In the genomic region with DNA sequence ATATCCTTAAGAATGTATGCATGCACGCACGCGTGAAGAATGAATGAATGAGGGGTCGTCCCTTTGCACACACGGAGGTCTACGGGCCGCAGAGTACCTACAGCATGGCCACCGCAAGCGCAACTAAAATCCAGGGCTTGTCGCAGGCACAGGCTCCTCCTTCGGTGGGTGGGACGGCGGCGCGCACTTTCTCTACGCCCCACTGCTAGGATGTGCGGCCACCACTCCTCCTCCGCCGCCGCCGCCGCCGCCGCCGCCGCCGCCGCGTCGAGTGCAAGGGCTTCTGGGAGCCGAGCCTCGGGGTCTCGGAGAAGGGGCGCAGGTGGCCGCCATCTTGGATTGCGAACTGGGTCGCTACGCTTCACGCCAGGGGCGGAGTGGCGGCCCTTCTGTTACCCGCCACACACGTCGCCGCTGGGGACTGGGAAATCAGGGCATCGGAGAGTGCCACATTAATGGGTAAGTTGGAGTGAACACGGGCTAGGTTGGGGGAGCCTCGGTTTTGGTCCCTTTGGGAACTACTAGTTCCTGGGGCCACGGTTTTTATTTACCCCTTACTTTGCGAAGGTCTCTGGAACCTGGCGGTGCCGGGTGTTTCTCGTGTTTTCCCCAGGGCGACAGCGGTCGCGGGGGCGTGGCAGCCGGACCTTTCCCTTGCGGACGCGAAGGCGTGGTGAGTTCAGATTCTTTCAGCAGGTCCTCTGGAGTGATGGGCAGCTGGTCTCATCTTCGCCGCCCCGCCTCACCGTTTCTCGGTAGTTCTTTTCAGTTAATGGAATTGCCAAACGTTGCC, we compare ENCODE assay signal across 8 cellular contexts. TPM values are rescaled to one million over a fixed set of nuclear protein-coding genes. Genes with fewer than 3 reads are reported as not detected.
A peak's percentile ranks its signal among the peaks of the same experiment; 100 is the strongest.
DNase-seq lines count a peak whose midpoint lies in the region; TF ChIP-seq lines count a peak whose summit lies in the region.

A gene (plus strand): TSS at position 332 of the 793 bp plus-strand sequence. CDS start 124 bp downstream, at position 456.

- H3K36me3 ChIP-seq in suprapubic skin = peaks cover 5% of the 10 kb centered on the region

- H3K27me3 ChIP-seq in suprapubic skin = no peaks in the 10 kb centered on the region

- no peaks in the 10 kb centered on the region for H3K9me3 ChIP-seq in suprapubic skin

- peak within 1 kb of the TSS; percentile 94 for H3K27ac Mint-ChIP-seq in HFFc6
- peak within 1 kb of the TSS; percentile 98 for H3K27ac Mint-ChIP-seq in activated naive CD4-positive, alpha-beta T cell treated with anti-CD3 and anti-CD28 coated beads, Interleukin-2, amount 10 ng/mL, durations not matched to agents 7 days and 5 days

- no peaks in the 10 kb centered on the region for H3K27me3 Mint-ChIP-seq in HFFc6 (ENCODE audit: insufficient read depth)
- peaks cover 4% of the 10 kb centered on the region for H3K27me3 Mint-ChIP-seq in activated naive CD4-positive, alpha-beta T cell treated with anti-CD3 and anti-CD28 coated beads, Interleukin-2, amount 10 ng/mL, durations not matched to agents 7 days and 5 days

- CTCF ChIA-PET in activated naive CD4-positive, alpha-beta T cell treated with anti-CD3 and anti-CD28 coated beads, Interleukin-2, amount 10 ng/mL, durations not matched to agents 7 days and 5 days (lab: Charles Lee) = interaction anchor here (1.1 kb wide), 1 partner anchor 14 kb away, joined by 3 read pairs; no protein-coding TSS in a partner anchor

- H3K4me3 ChIP-seq in suprapubic skin = peak within 1 kb of the TSS; percentile 82

- peak within 1 kb of the TSS; percentile 93 for H3K4me3 Mint-ChIP-seq in HFFc6
- peak within 1 kb of the TSS; percentile 95 for H3K4me3 Mint-ChIP-seq in activated naive CD4-positive, alpha-beta T cell treated with anti-CD3 and anti-CD28 coated beads, Interleukin-2, amount 10 ng/mL, durations not matched to agents 7 days and 5 days

- H3K4me1 ChIP-seq in suprapubic skin = peaks cover 14% of the 10 kb centered on the region

- peak; percentile 61 for DNase-seq in GM04504 (ENCODE audit: low read depth)
- peak; percentile 86 for DNase-seq in HFFc6
- DNase-seq in NAMALWA (ENCODE audit: low spot score) = peak; percentile 95
- DNase-seq in SK-MEL-5 (ENCODE audit: low read depth, low spot score) = peak; percentile 92
- peak; percentile 95 for DNase-seq in activated naive CD4-positive, alpha-beta T cell treated with anti-CD3 and anti-CD28 coated beads, Interleukin-2, amount 10 ng/mL, durations not matched to agents 7 days and 5 days
- DNase-seq in germinal center (ENCODE audit: low spot score) = peak; percentile 92
- peak; percentile 88 for DNase-seq in occipital lobe (lab: John Stamatoyannopoulos, UW)
- peak; percentile 92 to 95 for DNase-seq in suprapubic skin (ENCODE audit: low spot score in 2 of 2)

- peak within 1 kb of the TSS; percentile 90 for H3K27ac ChIP-seq in suprapubic skin

- peaks cover 40% of the 10 kb centered on the region for H3K4me1 Mint-ChIP-seq in HFFc6 (ENCODE audit: low read depth)
- H3K4me1 Mint-ChIP-seq in activated naive CD4-positive, alpha-beta T cell treated with anti-CD3 and anti-CD28 coated beads, Interleukin-2, amount 10 ng/mL, durations not matched to agents 7 days and 5 days = peaks cover 35% of the 10 kb centered on the region

- H3K9me3 Mint-ChIP-seq in HFFc6 = no peaks in the 10 kb centered on the region
- peaks cover 3% of the 10 kb centered on the region for H3K9me3 Mint-ChIP-seq in activated naive CD4-positive, alpha-beta T cell treated with anti-CD3 and anti-CD28 coated beads, Interleukin-2, amount 10 ng/mL, durations not matched to agents 7 days and 5 days

- in situ Hi-C loops in SK-MEL-5 (cut with HindIII; ENCODE audit: low pct_unique_long_range_greater_than_20kb, low sequenced_read_pairs) = no loop called here

- no peak for TF ChIP-seq POLR2A in suprapubic skin (IDR thresholded peaks at IDR 0.05)

- TF ChIP-seq CTCF in HFFc6 (IDR thresholded peaks at IDR 0.05) = no peak
- TF ChIP-seq CTCF in suprapubic skin (IDR thresholded peaks at IDR 0.05) = no peak

- no peak for TF ChIP-seq EP300 in suprapubic skin (IDR thresholded peaks at IDR 0.05)

- 0% methylated on average over 19 of the region's 69 CpGs for WGBS in suprapubic skin

- peaks cover 19% of the 10 kb centered on the region for H3K36me3 Mint-ChIP-seq in HFFc6 (ENCODE audit: low read depth)
- peaks cover 21% of the 10 kb centered on the region for H3K36me3 Mint-ChIP-seq in activated naive CD4-positive, alpha-beta T cell treated with anti-CD3 and anti-CD28 coated beads, Interleukin-2, amount 10 ng/mL, durations not matched to agents 7 days and 5 days

RNA-seq across cellular contexts. Expression of the gene that starts here (rescaled TPM):
- total RNA-seq in HFFc6 (2021; fragmentation: NEBNext Ultra II Directional; extraction: Animal tissue kit (Norgen Biotek cat#: 25700)) = 1 to 10 TPM; 6.7 to 9.7 (median 8.8) TPM
- total RNA-seq in SK-MEL-5 (2014; rRNA removed; shearing (Covaris generic)) = 8.6 and 9.9 TPM in 2 replicates
- polyA plus RNA-seq in SK-MEL-5 (2015; cell fraction: cytosol; rRNA removed) = 2.3 and 6.0 TPM in 2 replicates
- polyA plus RNA-seq in SK-MEL-5 (2015; cell fraction: nucleus; rRNA removed) = 7.2 and 11.4 TPM in 2 replicates
- total RNA-seq in occipital lobe = 96.7 TPM
- 10 to 100 TPM in 2 of 4 donors, 1 to 10 TPM in 2; 6.1 to 11.8 (median 9.6) TPM for total RNA-seq in suprapubic skin

Comparison
In these comparisons a context has a peak if more than half of its experiments do, and no peak if none do; other contexts are left out.
1. Peak in every context shown above with its lines: DNase-seq, H3K4me3 ChIP-seq and H3K27ac ChIP-seq.